8 cellular contexts compared by ENCODE assay signal in the genomic region with DNA sequence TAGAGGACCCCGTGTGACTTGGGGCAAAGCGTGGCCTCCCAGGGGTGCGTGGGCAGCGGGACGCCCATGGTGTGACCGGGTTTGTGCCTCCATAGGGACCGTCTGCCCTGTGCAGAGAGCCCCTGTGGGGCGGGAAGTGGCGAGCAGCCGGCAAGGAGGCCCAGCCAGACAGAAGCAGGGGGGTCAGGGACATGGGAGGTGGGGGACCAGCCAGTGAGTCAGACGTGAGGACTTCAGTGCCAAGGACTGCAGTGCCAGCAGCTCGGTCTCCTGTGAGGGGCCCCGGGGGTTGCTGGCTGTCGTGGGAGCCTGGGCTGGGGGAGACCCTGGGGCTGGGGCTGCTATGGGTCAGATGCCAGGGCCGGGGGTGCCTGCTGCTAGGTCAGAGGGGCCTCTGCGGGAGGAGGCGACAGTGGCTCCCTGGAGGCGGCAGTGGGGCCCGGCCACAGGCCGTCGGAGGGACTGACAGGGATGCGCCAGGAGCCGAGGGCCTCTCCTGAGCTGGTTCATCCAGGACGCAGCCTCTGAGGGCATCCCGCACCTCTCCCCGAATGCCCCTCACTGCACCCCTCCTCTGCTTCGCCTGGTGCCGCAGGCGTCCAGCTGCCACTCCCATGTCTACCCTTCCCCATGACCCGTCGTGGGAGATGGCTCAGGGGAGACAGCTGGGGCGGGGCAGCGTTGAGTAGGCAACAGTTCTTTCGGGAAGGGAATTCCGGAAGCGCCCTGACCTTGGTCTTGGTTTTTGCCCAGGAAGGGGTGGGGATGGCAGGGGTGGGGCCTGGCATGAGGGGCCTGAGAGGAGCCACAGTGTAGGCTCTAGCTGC.
A peak's percentile ranks its signal among the peaks of the same experiment; 100 is the strongest.
DNase-seq lines count a peak whose midpoint lies in the region; TF ChIP-seq lines count a peak whose summit lies in the region.

No MANE protein-coding gene starts in this region.

- H3K4me1 ChIP-seq in tibial artery = peaks cover 8 to 44% (median 39%) of the 10 kb centered on the region in 4 donors
- H3K4me1 ChIP-seq in MM.1S (ENCODE audit: low read length) = no peaks in the 10 kb centered on the region

- peaks cover 16% of the 10 kb centered on the region for H3K79me2 ChIP-seq in MM.1S (ENCODE audit: low read length)

- no peaks in the 10 kb centered on the region for H3F3A ChIP-seq in MM.1S (ENCODE audit: insufficient read depth, low read length)

- H3K36me3 ChIP-seq in tibial artery (peaks cover 0 to 57% (median 36%) of the 10 kb centered on the region in 3 donors), MM.1S (replicated peaks; ENCODE audit: insufficient read depth, low read length) (peaks cover 3% of the 10 kb centered on the region; the same call in 1 of the 2 replicates)

- no peaks in the 10 kb centered on the region for H4K20me1 ChIP-seq in MM.1S (ENCODE audit: insufficient read depth, low read length)

- in situ Hi-C loops in astrocyte of the spinal cord (cut with HindIII; ENCODE audit: low sequenced_read_pairs) = no loop called here

- H3K9me3 ChIP-seq in tibial artery (no peaks in the 10 kb centered on the region), MM.1S (replicated peaks; ENCODE audit: insufficient read depth, low read length) (no peaks in the 10 kb centered on the region)

- H3K27ac ChIP-seq in tibial artery (peak overlapping the region; percentile 45 to 56), MM.1S (ENCODE audit: low read length) (no peak overlapping the region)

- TF ChIP-seq CTCF in astrocyte of the spinal cord (IDR thresholded peaks at IDR 0.05; ENCODE audit: low read depth, low read length) (no peak), tibial artery (IDR thresholded peaks at IDR 0.05) (no peak), MM.1S (IDR thresholded peaks at IDR 0.05; ENCODE audit: low read length) (no peak)

- H3K4me2 ChIP-seq in MM.1S (ENCODE audit: low read depth, low read length) = no peak overlapping the region

- no peak overlapping the region for H3K4me3 ChIP-seq in astrocyte of the spinal cord (ENCODE audit: low read depth, low read length)
- H3K4me3 ChIP-seq in tibial artery = peak overlapping the region; percentile 15 to 36
- no peak overlapping the region for H3K4me3 ChIP-seq in MM.1S (ENCODE audit: low read length)

- intact Hi-C loops in tibial artery (cut with DNase I; ENCODE audit: low total_unique reads) = loop anchor here (5.0 kb wide), 2 partner anchors 78 to 528 kb away; no protein-coding TSS in a partner anchor

- DNase-seq in DMS79 treated with DMSO at 0.1 percent for 48 hours (lab: John Stamatoyannopoulos, UW) (peak; percentile 18), DMS79 (lab: John Stamatoyannopoulos, UW) (no peak), astrocyte of the spinal cord (ENCODE audit: low read depth, low spot score) (peak; percentile 73), iPS-NIHi11 (ENCODE audit: low spot score) (peak; percentile 57), tibial artery (peak; percentile 37 to 87), ureter (ENCODE audit: low spot score) (no peak), NCI-H1048 (lab: John Stamatoyannopoulos, UW) (no peak), MM.1S (no peak)

- H3K9me2 ChIP-seq in MM.1S (replicated peaks; ENCODE audit: insufficient read depth, low read length) = no peaks in the 10 kb centered on the region

- no peak overlapping the region for H2AFZ ChIP-seq in MM.1S (ENCODE audit: low read length)

- H3K27me3 ChIP-seq in tibial artery (no peaks in the 10 kb centered on the region), MM.1S (replicated peaks; ENCODE audit: insufficient read depth, low read length) (no peaks in the 10 kb centered on the region)

- H3K9ac ChIP-seq in MM.1S (ENCODE audit: low read length) = no peak overlapping the region

Comparison
In these comparisons a context has a peak if more than half of its experiments do, and no peak if none do; other contexts are left out.
1. DNase-seq: peak in DMS79 treated with DMSO at 0.1 percent for 48 hours (single experiment), astrocyte of the spinal cord (single experiment), iPS-NIHi11 (single experiment) and tibial artery (2 of 2); none in DMS79 (single experiment), ureter (single experiment), NCI-H1048 (single experiment) and MM.1S (single experiment).
2. H3K4me3 ChIP-seq: peak in tibial artery (2 of 2); none in astrocyte of the spinal cord (single experiment) and MM.1S (single experiment).